13 cellular contexts compared by ENCODE assay signal in the genomic region with DNA sequence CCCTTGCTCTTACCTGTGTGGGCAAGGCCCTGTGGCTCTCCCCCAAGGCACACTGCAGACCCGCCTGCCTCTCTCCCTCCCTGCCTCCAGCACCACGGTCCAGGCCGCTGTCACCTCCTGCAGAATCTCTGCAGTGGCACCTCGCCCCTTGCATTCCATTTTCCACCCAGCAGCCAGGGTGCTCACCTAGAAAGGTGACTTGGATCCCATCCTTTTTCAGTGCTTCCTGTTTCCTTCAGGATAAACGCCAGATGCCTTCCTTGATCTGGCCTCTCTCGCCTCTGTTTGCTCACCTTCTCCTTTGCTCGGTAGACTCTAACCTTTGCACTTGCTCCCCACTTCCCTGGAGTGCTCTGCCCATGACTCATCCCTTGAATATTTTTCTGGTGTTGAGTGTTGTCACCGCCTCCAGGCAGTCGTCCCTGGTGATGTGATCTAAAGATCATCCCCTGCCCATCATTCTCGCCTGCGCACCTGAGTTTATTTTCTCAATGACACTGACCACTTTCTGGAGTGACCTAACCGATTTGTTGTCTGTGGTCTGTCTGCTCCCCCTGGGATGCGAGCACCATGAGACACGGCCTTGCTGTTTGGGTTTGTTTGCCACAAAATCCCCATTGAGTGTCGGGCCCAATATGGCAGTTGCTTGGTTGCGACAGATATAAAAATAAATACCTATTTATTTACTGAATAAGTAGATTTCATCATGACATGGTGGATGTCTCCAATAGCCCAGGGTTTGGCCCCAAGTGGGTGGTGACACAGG.
A peak's percentile ranks its signal among the peaks of the same experiment; 100 is the strongest.
DNase-seq lines count a peak whose midpoint lies in the region; ATAC-seq and TF ChIP-seq lines count a peak whose summit lies in the region.
"Had no signal": no experiment of that assay in that cellular context is flagged by ENCODE, and none has a peak within 500 bp of the region (broad histone marks: within the 10 kb centered on the region; RNA-seq: fewer than 3 reads in every experiment).

No MANE protein-coding gene starts in this region.

- POLR2A ChIA-PET in MCF 10A (lab: Yijun Ruan, JAX), result interaction anchor here (1.0 to 2.2 kb wide), 4 partner anchors 9 to 345 kb away, joined by 4 to 15 read pairs (median 8); no protein-coding TSS in a partner anchor
- POLR2A ChIA-PET in naive thymus-derived CD4-positive, alpha-beta T cell (lab: Charles Lee), result no interaction called here

- no peak for TF ChIP-seq POLR2A in breast epithelium (IDR thresholded peaks at IDR 0.05)

- H3K4me3 Mint-ChIP-seq in MCF 10A (ENCODE audit: unreplicated experiment), result no peak overlapping the region
- no peak overlapping the region for H3K4me3 Mint-ChIP-seq in naive thymus-derived CD4-positive, alpha-beta T cell
- H3K4me3 Mint-ChIP-seq: activated CD4-positive, alpha-beta T cell treated with anti-CD3 and anti-CD28 coated beads, Interleukin-2, amount 10 ng/mL, durations not matched to agents 7 days and 5 days; B cell had no signal

- peak overlapping the region; percentile 47 for H3K27ac Mint-ChIP-seq in MCF 10A (ENCODE audit: low read depth, unreplicated experiment)
- peak overlapping the region in 1 of 9 donors; percentile 56 for H3K27ac Mint-ChIP-seq in naive thymus-derived CD4-positive, alpha-beta T cell
- H3K27ac Mint-ChIP-seq: activated CD4-positive, alpha-beta T cell treated with anti-CD3 and anti-CD28 coated beads, Interleukin-2, amount 10 ng/mL, durations not matched to agents 7 days and 5 days; B cell had no signal

- ATAC-seq in GM18511 (IDR thresholded peaks at IDR 0.05; ENCODE audit: unreplicated experiment) (no peak), left ventricle myocardium superior (no peak)
- no peak for ATAC-seq in naive thymus-derived CD4-positive, alpha-beta T cell

- TF ChIP-seq CTCF in MCF 10A (IDR thresholded peaks at IDR 0.05; ENCODE audit: unreplicated experiment) (no peak), breast epithelium (IDR thresholded peaks at IDR 0.05) (no peak)

- CTCF ChIA-PET in MCF 10A (lab: Yijun Ruan, JAX), result interaction anchor here (0.5 to 1.2 kb wide), 2 partner anchors 18 to 37 kb away, joined by 3 to 4 read pairs; no protein-coding TSS in a partner anchor
- CTCF ChIA-PET in naive thymus-derived CD4-positive, alpha-beta T cell (lab: Charles Lee), result no interaction called here

- DNase-seq in MCF 10A (ENCODE audit: unreplicated experiment), result peak; percentile 86
- no peak for DNase-seq in breast epithelium (ENCODE audit: low spot score in 2 of 2)
- no peak for DNase-seq in SJSA1 (ENCODE audit: low read depth in 1 of 2, low spot score in 2 of 2)
- DNase-seq in islet precursor cell, result peak; percentile 96
- no peak for DNase-seq in left ventricle myocardium superior
- no peak for DNase-seq in OCI-M2 (lab: John Stamatoyannopoulos, UW; ENCODE audit: unreplicated experiment)
- no peak for DNase-seq in naive thymus-derived CD4-positive, alpha-beta T cell
- DNase-seq: activated CD4-positive, alpha-beta T cell treated with anti-CD3 and anti-CD28 coated beads, Interleukin-2, amount 10 ng/mL, durations not matched to agents 7 days and 5 days; amygdala; NCI-H187 treated with DMSO at 0.1 percent for 48 hours had no signal

- H3K4me3 ChIP-seq in breast epithelium (no peak overlapping the region), SJSA1 (no peak overlapping the region)
- no peak overlapping the region for H3K4me3 ChIP-seq in naive thymus-derived CD4-positive, alpha-beta T cell (ENCODE audit: low read length)
- H3K4me3 ChIP-seq: thoracic aorta had no signal

- no TSS peak for BruUV-seq in MCF 10A (replicated peaks; lab: Mats Ljungman, UMichigan)

- no peaks in the 10 kb centered on the region for H3K36me3 ChIP-seq in breast epithelium
- no peaks in the 10 kb centered on the region for H3K36me3 ChIP-seq in SJSA1
- no peaks in the 10 kb centered on the region for H3K36me3 ChIP-seq in naive thymus-derived CD4-positive, alpha-beta T cell (ENCODE audit: control insufficient read depth in 2 of 3, insufficient read depth in 3 of 3, low read length in 3 of 3)
- H3K36me3 ChIP-seq: thoracic aorta had no signal

- H3K36me3 Mint-ChIP-seq in MCF 10A (ENCODE audit: insufficient read depth, unreplicated experiment), result peaks cover 6% of the 10 kb centered on the region
- peaks cover 5 to 16% (median 10%) of the 10 kb centered on the region in 5 donors for H3K36me3 Mint-ChIP-seq in naive thymus-derived CD4-positive, alpha-beta T cell

- peaks cover 36% of the 10 kb centered on the region for H3K4me1 Mint-ChIP-seq in MCF 10A (ENCODE audit: insufficient read depth, unreplicated experiment)
- peaks cover 5 to 40% (median 7%) of the 10 kb centered on the region in 7 donors for H3K4me1 Mint-ChIP-seq in naive thymus-derived CD4-positive, alpha-beta T cell

- intact Hi-C loops in MCF 10A (cut with micrococcal nuclease) (loop anchor here (10.0 kb wide), 1 partner anchor 97 kb away; the partner anchor contains the start of gene KSR1), breast epithelium (cut with DNase I; ENCODE audit: low total_unique reads) (no loop called here), left ventricle myocardium superior (cut with micrococcal nuclease) (no loop called here)
- intact Hi-C loops in naive thymus-derived CD4-positive, alpha-beta T cell (cut with micrococcal nuclease), result no loop called here

- H3K9me3 Mint-ChIP-seq in MCF 10A (ENCODE audit: unreplicated experiment), result no peaks in the 10 kb centered on the region
- H3K9me3 Mint-ChIP-seq in naive thymus-derived CD4-positive, alpha-beta T cell, result no peaks in the 10 kb centered on the region
- H3K9me3 Mint-ChIP-seq: activated CD4-positive, alpha-beta T cell treated with anti-CD3 and anti-CD28 coated beads, Interleukin-2, amount 10 ng/mL, durations not matched to agents 7 days and 5 days had no signal

- H3K27me3 Mint-ChIP-seq in MCF 10A (ENCODE audit: insufficient read depth, unreplicated experiment), result no peaks in the 10 kb centered on the region
- H3K27me3 Mint-ChIP-seq in naive thymus-derived CD4-positive, alpha-beta T cell, result no peaks in the 10 kb centered on the region
- H3K27me3 Mint-ChIP-seq: activated CD4-positive, alpha-beta T cell treated with anti-CD3 and anti-CD28 coated beads, Interleukin-2, amount 10 ng/mL, durations not matched to agents 7 days and 5 days; B cell had no signal

- H3K9me3 ChIP-seq in breast epithelium, result no peaks in the 10 kb centered on the region
- H3K9me3 ChIP-seq in SJSA1 (replicated peaks), result no peaks in the 10 kb centered on the region; the same call in 1 of the 2 replicates
- H3K9me3 ChIP-seq in naive thymus-derived CD4-positive, alpha-beta T cell (ENCODE audit: control insufficient read depth in 2 of 3, low read length in 3 of 3), result no peaks in the 10 kb centered on the region
- H3K9me3 ChIP-seq: thoracic aorta had no signal

- H3K27ac ChIP-seq in breast epithelium (peak overlapping the region in 1 of 2 donors; percentile 10), SJSA1 (peak overlapping the region; percentile 18; the same call in 1 of the 2 replicates)
- H3K27ac ChIP-seq in naive thymus-derived CD4-positive, alpha-beta T cell (ENCODE audit: low read depth, low read length), result no peak overlapping the region
- H3K27ac ChIP-seq: thoracic aorta had no signal

- H3K4me1 ChIP-seq in breast epithelium, result peaks cover 6 to 7% of the 10 kb centered on the region in 2 donors
- H3K4me1 ChIP-seq in SJSA1 (replicated peaks), result peaks cover 42% of the 10 kb centered on the region
- H3K4me1 ChIP-seq in naive thymus-derived CD4-positive, alpha-beta T cell (ENCODE audit: control insufficient read depth in 2 of 2, insufficient read depth in 2 of 2, low read length in 2 of 2), result no peaks in the 10 kb centered on the region

- H3K27me3 ChIP-seq in breast epithelium, result no peaks in the 10 kb centered on the region
- H3K27me3 ChIP-seq in SJSA1 (replicated peaks), result no peaks in the 10 kb centered on the region
- H3K27me3 ChIP-seq in naive thymus-derived CD4-positive, alpha-beta T cell (ENCODE audit: control insufficient read depth in 2 of 2, insufficient read depth in 2 of 2, low read length in 2 of 2), result no peaks in the 10 kb centered on the region

Comparison
In these comparisons a context has a peak if more than half of its experiments do, and no peak if none do; other contexts are left out.
1. DNase-seq: peak in MCF 10A (single experiment) and islet precursor cell (single experiment); none in breast epithelium (0 of 2), SJSA1 (0 of 2), left ventricle myocardium superior (single experiment), OCI-M2 (single experiment) and naive thymus-derived CD4-positive, alpha-beta T cell (0 of 9).